In the genomic region with DNA sequence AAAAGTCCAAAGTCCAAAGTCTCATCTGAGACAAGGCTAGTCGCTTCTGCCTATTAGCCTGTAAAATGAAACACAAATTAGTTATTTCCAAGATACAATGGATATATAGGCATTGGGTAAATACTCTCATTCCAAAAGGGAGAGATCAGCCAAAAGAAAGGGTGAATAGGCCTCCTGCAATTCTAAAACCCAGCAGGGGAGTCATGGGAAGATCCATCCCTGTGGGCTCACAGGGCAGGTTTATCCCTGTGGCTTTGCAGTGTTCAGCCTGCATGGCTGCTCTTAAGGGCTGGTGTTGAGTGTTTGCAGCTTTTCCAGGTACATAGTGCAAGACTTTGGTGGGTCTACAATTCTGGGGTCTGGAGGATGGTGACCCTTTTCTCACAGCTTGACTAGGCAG, we compare ENCODE assay signal across 1 cellular context.
TF ChIP-seq lines count a peak whose summit lies in the region.

No MANE protein-coding gene starts in this region.

TF ChIP-seq in IMR-90, 13 proteins besides CTCF, POLR2A, EP300 and RAD21 (continued from another document):
- TF ChIP-seq, protein P1, sequence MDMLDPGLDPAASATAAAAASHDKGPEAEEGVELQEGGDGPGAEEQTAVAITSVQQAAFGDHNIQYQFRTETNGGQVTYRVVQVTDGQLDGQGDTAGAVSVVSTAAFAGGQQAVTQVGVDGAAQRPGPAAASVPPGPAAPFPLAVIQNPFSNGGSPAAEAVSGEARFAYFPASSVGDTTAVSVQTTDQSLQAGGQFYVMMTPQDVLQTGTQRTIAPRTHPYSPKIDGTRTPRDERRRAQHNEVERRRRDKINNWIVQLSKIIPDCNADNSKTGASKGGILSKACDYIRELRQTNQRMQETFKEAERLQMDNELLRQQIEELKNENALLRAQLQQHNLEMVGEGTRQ (IDR thresholded peaks at IDR 0.05; ENCODE audit: low read depth, low read length): no peak
- TF ChIP-seq NFE2L2 (IDR thresholded peaks at IDR 0.05; ENCODE audit: low read depth, low read length): no peak
- TF ChIP-seq FOS (IDR thresholded peaks at IDR 0.05; ENCODE audit: low read depth, low read length): no peak
- no peak for TF ChIP-seq CHD1 (IDR thresholded peaks at IDR 0.05; ENCODE audit: low read depth, low read length)
- no peak for TF ChIP-seq RFX5 (IDR thresholded peaks at IDR 0.05; ENCODE audit: low read depth, low read length)
- no peak for TF ChIP-seq BHLHE40 (IDR thresholded peaks at IDR 0.05; ENCODE audit: low read depth, low read length)
- TF ChIP-seq MAZ (IDR thresholded peaks at IDR 0.05; ENCODE audit: borderline replicate concordance, low read depth, low read length): no peak
